24 cellular contexts compared by ENCODE assay signal in genomic region chr2:222322241-222322640, GRCh38. TPM values are rescaled to one million over a fixed set of nuclear protein-coding genes. Genes with fewer than 3 reads are reported as not detected.
DNase-seq lines count a peak whose midpoint lies in the region; ATAC-seq, FAIRE-seq and TF ChIP-seq lines count a peak whose summit lies in the region.
"Had no signal": no experiment of that assay in that cellular context is flagged by ENCODE, and none has a peak within 500 bp of the region (broad histone marks: within the 10 kb centered on the region; RNA-seq: fewer than 3 reads in every experiment).

No MANE protein-coding gene starts in this region.

- H3K27me3 ChIP-seq in GM12878 (replicated peaks in 1 of 2; ENCODE audit: control insufficient read depth in 2 of 2, insufficient read depth in 2 of 2, low read length in 1 of 2): no peaks in the 10 kb centered on the region
- peaks cover 0 to 44% (median 39%) of the 10 kb centered on the region in 3 experiments for H3K27me3 ChIP-seq in neuronal stem cell (ENCODE audit: control insufficient read depth in 3 of 3, insufficient read depth in 3 of 3, low read depth in 1 of 3, low read length in 3 of 3)

- TF ChIP-seq POLR2A in GM12878 (IDR thresholded peaks at IDR 0.05; ENCODE audit: low read depth, low read length) (no peak), GM18505 (IDR thresholded peaks at IDR 0.05; ENCODE audit: borderline replicate concordance, extremely low read depth, insufficient read depth, insufficient read length) (no peak)

- H2AFZ ChIP-seq in GM12878 (ENCODE audit: control insufficient read depth, low read depth, low read length) (peak overlapping the region; percentile 1; the same call in 1 of the 2 replicates), neuronal stem cell (ENCODE audit: low read length) (no peak overlapping the region)

- H3K27ac ChIP-seq in GM12878 (ENCODE audit: control insufficient read depth, insufficient read depth) (no peak overlapping the region), neuronal stem cell (replicated peaks; ENCODE audit: low read length) (no peak overlapping the region)
- H3K27ac ChIP-seq: breast epithelium, pancreas, right lobe of liver had no signal

- no peak overlapping the region for H3K4ac ChIP-seq in neuronal stem cell (ENCODE audit: low read length)

- no peak overlapping the region for H3K14ac ChIP-seq in neuronal stem cell (ENCODE audit: low read length)

- CTCF ChIA-PET in GM12878 (lab: Yijun Ruan, JAX): interaction anchor here (0.9 to 7.1 kb wide), 9 partner anchors 14 to 288 kb away, joined by 3 to 164 read pairs (median 7); partner anchors contain the start of gene SGPP2

- SMC1A ChIA-PET in GM12878 (lab: Charles Lee; ENCODE audit: uncharacterized antibody, unreplicated experiment): interaction anchor here (0.8 to 6.1 kb wide), 17 partner anchors 8 to 334 kb away, joined by 3 to 116 read pairs (median 6); partner anchors contain the start of gene FARSB

- no peak overlapping the region for H2BK15ac ChIP-seq in neuronal stem cell (ENCODE audit: low read length)

- H2BK12ac ChIP-seq in neuronal stem cell (ENCODE audit: low read length): no peak overlapping the region

- no peaks in the 10 kb centered on the region for H3K79me1 ChIP-seq in neuronal stem cell (ENCODE audit: low read depth, low read length)

- TF ChIP-seq CTCF in GM12878 (IDR thresholded peaks at IDR 0.05 in 2 of 3, conservative IDR thresholded peaks at IDR 0.05 in 1 of 3; ENCODE audit: control insufficient read depth in 2 of 3, extremely low read depth in 1 of 3, insufficient read depth in 1 of 3, low read depth in 3 of 3, low read length in 3 of 3): no peak

- H4K91ac ChIP-seq in neuronal stem cell (ENCODE audit: low read depth, low read length, poor library complexity): no peak overlapping the region

- H3K4me3 ChIP-seq in GM12878 (no peak overlapping the region), neuronal stem cell (ENCODE audit: low read length in 2 of 2) (no peak overlapping the region)
- H3K4me3 ChIP-seq: breast epithelium, K562, pancreas, right lobe of liver had no signal

- no peak overlapping the region for H4K8ac ChIP-seq in neuronal stem cell (ENCODE audit: low read depth, low read length)

- H3K36me3 ChIP-seq in GM12878 (ENCODE audit: control insufficient read depth in 2 of 2, insufficient read depth in 2 of 2, low read length in 1 of 2) (no peaks in the 10 kb centered on the region), neuronal stem cell (replicated peaks in 1 of 2; ENCODE audit: control insufficient read depth in 2 of 2, insufficient read depth in 2 of 2, low read length in 2 of 2) (no peaks in the 10 kb centered on the region)
- H3K36me3 ChIP-seq: breast epithelium, pancreas, right lobe of liver had no signal

- no peak overlapping the region for H2BK120ac ChIP-seq in neuronal stem cell (ENCODE audit: low read depth, low read length)

- ATAC-seq in GM18508 (IDR thresholded peaks at IDR 0.05; ENCODE audit: insufficient read depth, unreplicated experiment) (peak; percentile 28), GM19463 (IDR thresholded peaks at IDR 0.05; ENCODE audit: unreplicated experiment) (peak; percentile 19), HG02885 (IDR thresholded peaks at IDR 0.05; ENCODE audit: poor library complexity, unreplicated experiment) (peak; percentile 15), GM12878 (peak; percentile 14; the same call in 2 of the 3 replicates), GM18505 (IDR thresholded peaks at IDR 0.05; ENCODE audit: unreplicated experiment) (no peak)
- ATAC-seq: K562, pancreas, right lobe of liver, Right ventricle myocardium inferior had no signal

- no peak for TF ChIP-seq EP300 in GM12878 (IDR thresholded peaks at IDR 0.05; ENCODE audit: borderline replicate concordance in 1 of 2, control insufficient read depth in 1 of 2, low read depth in 2 of 2, low read length in 2 of 2)

- POLR2A ChIA-PET in GM12878 (lab: Charles Lee): interaction anchor here (0.6 to 1.7 kb wide), 3 partner anchors 21 to 127 kb away, joined by 3 to 5 read pairs (median 3); no protein-coding TSS in a partner anchor

- RAD21 ChIA-PET in GM12878 (lab: Charles Lee; ENCODE audit: unreplicated experiment): interaction anchor here (0.9 to 5.9 kb wide), 11 partner anchors 10 to 590 kb away, joined by 3 to 119 read pairs (median 4); partner anchors contain the start of gene SGPP2

- H2AK5ac ChIP-seq in neuronal stem cell (ENCODE audit: low read depth, low read length): no peak overlapping the region

- no peak overlapping the region for H3K23ac ChIP-seq in neuronal stem cell (ENCODE audit: low read depth, low read length, poor library complexity)

- H3K9me3 ChIP-seq in GM12878 (replicated peaks; ENCODE audit: control insufficient read depth, insufficient read depth, low read length) (no peaks in the 10 kb centered on the region), neuronal stem cell (replicated peaks in 1 of 2; ENCODE audit: control insufficient read depth in 2 of 2, insufficient read depth in 1 of 2, low read depth in 1 of 2, low read length in 2 of 2) (no peaks in the 10 kb centered on the region)
- H3K9me3 ChIP-seq: breast epithelium, pancreas, right lobe of liver had no signal

- in situ Hi-C loops in GM12878 (cut with MboI): loop anchor here (5.0 to 25.0 kb wide), 2 partner anchors 105 to 590 kb away; no protein-coding TSS in a partner anchor

- FAIRE-seq in GM12878 (lab: Jason Lieb, UNC): no peak
- FAIRE-seq: K562, pancreas had no signal

- DNase-seq in GM12878 (ENCODE audit: low read depth, low spot score) (no peak), hippocampal formation (lab: John Stamatoyannopoulos, UW) (no peak), neuronal stem cell (ENCODE audit: low spot score) (no peak), germinal center (ENCODE audit: low spot score) (no peak)
- DNase-seq: activated CD4-positive, alpha-beta T cell treated with anti-CD3 and anti-CD28 coated beads, Interleukin-2, amount 10 ng/mL, durations not matched to agents 24 days and 14 days; activated CD8-positive, alpha-beta memory T cell treated with anti-CD3 and anti-CD28 coated beads, Interleukin-2, amount 50 U/mL, for 4 hours; activated gamma-delta T cell; CD4-positive, alpha-beta T cell; GDM1; naive B cell; NCI-H1105; NCI-H526 treated with DMSO at 0.1 percent for 48 hours; pancreas; right lobe of liver; stimulated activated CD4-positive, alpha-beta T cell treated with anti-CD3 and anti-CD28 coated beads, Interleukin-15, amount 100 ng/mL, for 24 hours had no signal

- TF ChIP-seq RAD21 in GM12878 (IDR thresholded peaks at IDR 0.05; ENCODE audit: insufficient read depth, low read depth, low read length): no peak

- H4K20me1 ChIP-seq in GM12878 (ENCODE audit: control insufficient read depth, insufficient read depth): no peaks in the 10 kb centered on the region

- no peaks in the 10 kb centered on the region for H3K79me2 ChIP-seq in GM12878 (ENCODE audit: control insufficient read depth, insufficient read depth, low read length)

- H3K18ac ChIP-seq in neuronal stem cell (ENCODE audit: low read length): no peak overlapping the region

- H3K4me1 ChIP-seq in GM12878 (ENCODE audit: control insufficient read depth, insufficient read depth, low read length) (no peaks in the 10 kb centered on the region), neuronal stem cell (ENCODE audit: control insufficient read depth in 2 of 2, insufficient read depth in 1 of 2, low read depth in 1 of 2, low read length in 2 of 2) (peaks cover 2 to 4% of the 10 kb centered on the region in 2 donors)
- H3K4me1 ChIP-seq: breast epithelium had no signal

- H3K4me2 ChIP-seq in GM12878 (ENCODE audit: control insufficient read depth, insufficient read depth) (0 out of 2 replicates have a peak overlapping the region, but pooled peaks have one; percentile 30), neuronal stem cell (ENCODE audit: insufficient read depth, low read length, poor library complexity, severe bottlenecking) (no peak overlapping the region)

- H2BK5ac ChIP-seq in neuronal stem cell (ENCODE audit: low read length): no peak overlapping the region

- BruUV-seq in GM12878 (replicated peaks; lab: Mats Ljungman, UMichigan): no TSS peak

- intact Hi-C loops in GM12878 (cut with micrococcal nuclease; ENCODE audit: unreplicated experiment): no loop called here

- H3K9ac ChIP-seq in GM12878 (ENCODE audit: control insufficient read depth, insufficient read depth, low read length) (no peak overlapping the region), neuronal stem cell (ENCODE audit: low read depth, low read length, poor library complexity) (no peak overlapping the region)

TF ChIP-seq in GM12878, 131 proteins besides CTCF, POLR2A, EP300 and RAD21:
- TF ChIP-seq RFX5 (IDR thresholded peaks at IDR 0.05; ENCODE audit: low read depth, low read length): no peak
- 0 out of 2 replicates have a peak, but pooled peaks have one; percentile 12 for TF ChIP-seq PKNOX1 (IDR thresholded peaks at IDR 0.05)
TF ChIP-seq in GM12878: peak in this region for 1.

RNA-seq across cellular contexts. Expression of gene PAX3, which starts 23.4 kb away (rescaled TPM):
- total RNA-seq in GM12878 (2013; cell fraction: nucleolus; rRNA removed): not detected in 2 replicates
- total RNA-seq in GM12878 (2014; rRNA removed): not detected in 2 replicates
- not detected in 2 replicates for total RNA-seq in GM12878 (2014; rRNA removed; fragmentation: Illumina TruSeq; extraction: Trizol)
- total RNA-seq in GM12878 (2021): not detected in 2 replicates
- not detected for polyA plus RNA-seq in GM12878 (2011; ENCODE audit: low read depth)
- not detected in 2 replicates for polyA plus RNA-seq in GM12878 (2011; rRNA removed)
- polyA plus RNA-seq in GM12878 (2011; cell fraction: cytosol; rRNA removed): not detected in 2 replicates
- polyA plus RNA-seq in GM12878 (2011; cell fraction: nucleus; rRNA removed): not detected in 2 replicates
- not detected in 2 replicates for polyA plus RNA-seq in GM12878 (2012)
- polyA plus RNA-seq in GM12878 (2014; fragmentation: Illumina TruSeq; extraction: Trizol): not detected in 2 replicates
- polyA plus RNA-seq in GM12878 (2014; fragmentation: Nextera tagmentation; extraction: Ambion mirVana): not detected
- polyA plus RNA-seq in GM12878 (2014; rRNA removed): not detected in 2 replicates
- polyA plus RNA-seq in GM12878 (2016; fragmentation: Nextera tagmentation; extraction: Ambion mirVana): not detected
- polyA minus RNA-seq in GM12878 (2011; rRNA and poly(A)+ RNA removed): not detected in 2 replicates
- polyA minus RNA-seq in GM12878 (2011; cell fraction: cytosol; rRNA and poly(A)+ RNA removed): not detected in 2 replicates
- not detected in 2 replicates for polyA minus RNA-seq in GM12878 (2011; cell fraction: nucleus; rRNA and poly(A)+ RNA removed)
- 0.04 TPM for polyA plus RNA-seq in neuronal stem cell (2013, experiment 1 of 2)
- not detected for polyA plus RNA-seq in neuronal stem cell (2013, experiment 2 of 2)
- total RNA-seq: activated CD4-positive, alpha-beta T cell treated with anti-CD3 and anti-CD28 coated beads, Interleukin-2, amount 10 ng/mL, durations not matched to agents 24 days and 14 days; CD4-positive, alpha-beta T cell; K562; kidney epithelial cell; pancreas; right lobe of liver; Right ventricle myocardium inferior had no signal
- polyA plus RNA-seq: AG04450, K562, pancreas had no signal
